Comparison of ENCODE assay signal across 7 cellular contexts in genomic region chr6:5996701-5997419, GRCh38. TPM values are rescaled to one million over a fixed set of nuclear protein-coding genes. Genes with fewer than 3 reads are reported as not detected.
A peak's percentile ranks its signal among the peaks of the same experiment; 100 is the strongest.
DNase-seq lines count a peak whose midpoint lies in the region; ATAC-seq and TF ChIP-seq lines count a peak whose summit lies in the region.

No MANE protein-coding gene starts in this region.

- no peak for TF ChIP-seq CTCF in GM12864 (IDR thresholded peaks at IDR 0.05; ENCODE audit: low read depth, low read length, missing control alignments)
- TF ChIP-seq CTCF in body of pancreas (IDR thresholded peaks at IDR 0.05): no peak
- no peak for TF ChIP-seq CTCF in GM10248 (IDR thresholded peaks at IDR 0.05; ENCODE audit: control extremely low read depth, extremely low read depth, low read depth, missing control alignments)

- POLR2A ChIA-PET in GM10248 (lab: Yijun Ruan, JAX): no interaction called here

- CTCF ChIA-PET in GM10248 (lab: Yijun Ruan, JAX): no interaction called here

- H3K4me3 ChIP-seq in GM12864 (ENCODE audit: low read depth, low read length) (peak overlapping the region; percentile 59), body of pancreas (peak overlapping the region; percentile 9 to 21)

- TF ChIP-seq POLR2A in body of pancreas (IDR thresholded peaks at IDR 0.05): no peak

- intact Hi-C loops in body of pancreas (cut with DNase I): no loop called here

- no peak for ATAC-seq in body of pancreas

- WGBS in body of pancreas, 2 donors: 2 to 6% methylated on average over 22 to 47 of the region's 48 CpGs

- peaks cover 35% of the 10 kb centered on the region for H3K4me1 ChIP-seq in body of pancreas

- DNase-seq in GM12864 (ENCODE audit: low read depth) (no peak), NCI-H2081 (lab: John Stamatoyannopoulos, UW) (peak; percentile 60 to 77), body of pancreas (peak in 1 of 4 donors; percentile 29), left kidney (ENCODE audit: low read depth, low spot score) (peak; percentile 89), SKM-1 treated with dmso at 0.1 percent for 144 hours (lab: John Stamatoyannopoulos, UW; ENCODE audit: unreplicated experiment) (no peak), GM10248 (ENCODE audit: extremely low spot score) (no peak)

- H3K27me3 ChIP-seq in body of pancreas: peaks cover 0 to 65% of the 10 kb centered on the region in 2 donors

- H3K36me3 ChIP-seq in body of pancreas (replicated peaks in 1 of 2; ENCODE audit: insufficient read depth in 1 of 2, low read depth in 2 of 2): no peaks in the 10 kb centered on the region

- H3K27ac ChIP-seq in body of pancreas: peak overlapping the region in 1 of 4 donors; percentile 26
- peak overlapping the region; percentile 45 for H3K27ac ChIP-seq in temporal lobe (ENCODE audit: low read depth, low read length)

- H3K9me3 ChIP-seq in body of pancreas: no peaks in the 10 kb centered on the region

RNA-seq across cellular contexts. Expression of gene NRN1, which starts 9.9 kb away (rescaled TPM):
- 1 to 10 TPM in 1 of 2 donors, under 1 TPM in 1; 0.99 to 4.4 TPM for total RNA-seq in body of pancreas
- 9.6 TPM for total RNA-seq in temporal lobe

Comparison
In these comparisons a context has a peak if more than half of its experiments do, and no peak if none do; other contexts are left out.
1. DNase-seq: peak in NCI-H2081 (2 of 2) and left kidney (single experiment); none in GM12864 (single experiment), SKM-1 treated with dmso at 0.1 percent for 144 hours (single experiment) and GM10248 (single experiment).